11 cellular contexts compared by ENCODE assay signal in the genomic region with DNA sequence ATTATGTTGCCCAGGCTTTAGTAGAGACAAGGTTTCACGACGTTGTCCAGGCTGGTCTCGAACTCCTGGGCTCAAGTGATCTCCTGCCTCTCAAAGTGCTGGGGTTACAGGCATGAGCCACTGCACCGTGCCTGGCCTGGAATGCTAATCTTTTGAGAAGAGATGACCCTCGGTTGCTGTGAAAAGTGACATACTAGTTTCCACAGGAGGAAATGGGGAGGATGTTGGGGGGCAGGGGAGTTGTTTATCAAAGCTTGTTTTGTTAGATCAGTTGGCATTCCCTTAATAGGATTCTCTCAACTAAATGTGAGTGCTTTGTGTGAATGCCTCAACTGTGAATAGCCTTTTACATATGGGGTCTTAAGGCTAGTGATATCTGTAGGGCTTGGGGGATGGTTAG. TPM values are rescaled to one million over a fixed set of nuclear protein-coding genes. Genes with fewer than 3 reads are reported as not detected.
DNase-seq lines count a peak whose midpoint lies in the region; ATAC-seq lines count a peak whose summit lies in the region.
"Had no signal": no experiment of that assay in that cellular context is flagged by ENCODE, and none has a peak within 500 bp of the region (broad histone marks: within the 10 kb centered on the region; RNA-seq: fewer than 3 reads in every experiment).

No MANE protein-coding gene starts in this region.

- peaks cover 38% of the 10 kb centered on the region for H3K4me1 ChIP-seq in HUES64 (ENCODE audit: insufficient read depth, low read length)

- H3K27ac Mint-ChIP-seq in T-helper 2 cell treated with Interferon-gamma antibody and Interleukin-4, amounts not matched to agents 5 μg/mL and 100 μg/mL, for 36 hours, result peak overlapping the region; percentile 62
- H3K27ac Mint-ChIP-seq in activated naive CD8-positive, alpha-beta T cell treated with anti-CD3 and anti-CD28 coated beads, Interleukin-2, amount 10 ng/mL, durations not matched to agents 7 days and 5 days, result peak overlapping the region; percentile 50

- peak overlapping the region; percentile 76 for H3K27ac ChIP-seq in HUES64 (ENCODE audit: low read depth, low read length)

- no peak for ATAC-seq in activated naive CD8-positive, alpha-beta T cell treated with anti-CD3 and anti-CD28 coated beads, Interleukin-2, amount 10 ng/mL, durations not matched to agents 7 days and 5 days (ENCODE audit: low read depth)
- ATAC-seq in GM18511 (IDR thresholded peaks at IDR 0.05; ENCODE audit: unreplicated experiment) (no peak), HG02852 (IDR thresholded peaks at IDR 0.05; ENCODE audit: unreplicated experiment) (no peak), GM19467 (IDR thresholded peaks at IDR 0.05; ENCODE audit: unreplicated experiment) (no peak)

- DNase-seq in T-helper 2 cell treated with Interferon-gamma antibody and Interleukin-4, amounts not matched to agents 5 μg/mL and 100 μg/mL, for 36 hours (ENCODE audit: low spot score), result no peak
- DNase-seq in T-helper 2 cell (no peak), pons (ENCODE audit: low spot score) (peak; percentile 87)
- DNase-seq in activated naive CD8-positive, alpha-beta T cell treated with anti-CD3 and anti-CD28 coated beads, Interleukin-2, amount 10 ng/mL, durations not matched to agents 7 days and 5 days, result no peak
- DNase-seq: activated gamma-delta T cell; effector memory CD4-positive, alpha-beta T cell; NCI-H1436 had no signal

- H3K36me3 Mint-ChIP-seq in T-helper 2 cell treated with Interferon-gamma antibody and Interleukin-4, amounts not matched to agents 5 μg/mL and 100 μg/mL, for 36 hours (ENCODE audit: low read depth), result peaks cover 37% of the 10 kb centered on the region
- peaks cover 20% of the 10 kb centered on the region for H3K36me3 Mint-ChIP-seq in activated naive CD8-positive, alpha-beta T cell treated with anti-CD3 and anti-CD28 coated beads, Interleukin-2, amount 10 ng/mL, durations not matched to agents 7 days and 5 days

- H3K4me1 Mint-ChIP-seq in T-helper 2 cell treated with Interferon-gamma antibody and Interleukin-4, amounts not matched to agents 5 μg/mL and 100 μg/mL, for 36 hours (ENCODE audit: low read depth), result peaks cover 45% of the 10 kb centered on the region
- H3K4me1 Mint-ChIP-seq in activated naive CD8-positive, alpha-beta T cell treated with anti-CD3 and anti-CD28 coated beads, Interleukin-2, amount 10 ng/mL, durations not matched to agents 7 days and 5 days, result peaks cover 54% of the 10 kb centered on the region

- H3K4me3 Mint-ChIP-seq in T-helper 2 cell treated with Interferon-gamma antibody and Interleukin-4, amounts not matched to agents 5 μg/mL and 100 μg/mL, for 36 hours, result peak overlapping the region; percentile 45
- no peak overlapping the region for H3K4me3 Mint-ChIP-seq in activated naive CD8-positive, alpha-beta T cell treated with anti-CD3 and anti-CD28 coated beads, Interleukin-2, amount 10 ng/mL, durations not matched to agents 7 days and 5 days

- no peaks in the 10 kb centered on the region for H3K27me3 ChIP-seq in HUES64 (ENCODE audit: insufficient read depth, low read length)

- H3K4me3 ChIP-seq in HUES64 (ENCODE audit: low read length), result peak overlapping the region; percentile 86; the same call in 1 of the 2 replicates

- POLR2A ChIA-PET in activated naive CD8-positive, alpha-beta T cell treated with anti-CD3 and anti-CD28 coated beads, Interleukin-2, amount 10 ng/mL, durations not matched to agents 7 days and 5 days (lab: Charles Lee), result interaction anchor here (1.1 to 5.9 kb wide), 3 partner anchors 17 to 114 kb away, joined by 3 to 52 read pairs (median 12); partner anchors contain the start of genes MATR3 and MZB1

- no peaks in the 10 kb centered on the region for H3K9me3 ChIP-seq in HUES64 (ENCODE audit: insufficient read depth, low read depth, low read length)

- H3K36me3 ChIP-seq in HUES64 (ENCODE audit: insufficient read depth, low read length), result peaks cover 74% of the 10 kb centered on the region

- H3K9me3 Mint-ChIP-seq in T-helper 2 cell treated with Interferon-gamma antibody and Interleukin-4, amounts not matched to agents 5 μg/mL and 100 μg/mL, for 36 hours, result no peaks in the 10 kb centered on the region
- H3K9me3 Mint-ChIP-seq in activated naive CD8-positive, alpha-beta T cell treated with anti-CD3 and anti-CD28 coated beads, Interleukin-2, amount 10 ng/mL, durations not matched to agents 7 days and 5 days, result no peaks in the 10 kb centered on the region

- peak overlapping the region; percentile 100 for H3K9ac ChIP-seq in HUES64 (ENCODE audit: low read depth, low read length)

- H3K27me3 Mint-ChIP-seq in T-helper 2 cell treated with Interferon-gamma antibody and Interleukin-4, amounts not matched to agents 5 μg/mL and 100 μg/mL, for 36 hours (ENCODE audit: low read depth), result no peaks in the 10 kb centered on the region
- no peaks in the 10 kb centered on the region for H3K27me3 Mint-ChIP-seq in activated naive CD8-positive, alpha-beta T cell treated with anti-CD3 and anti-CD28 coated beads, Interleukin-2, amount 10 ng/mL, durations not matched to agents 7 days and 5 days

- WGBS in HUES64, result 50% methylated on average over 5 of the region's 5 CpGs

RNA-seq across cellular contexts. Expression of gene MATR3, which starts 16.4 kb away (rescaled TPM):
- 432 TPM for polyA plus RNA-seq in HUES64 (2013, experiment 1 of 2)
- 426 TPM for polyA plus RNA-seq in HUES64 (2013, experiment 2 of 2)
- total RNA-seq in activated naive CD8-positive, alpha-beta T cell treated with anti-CD3 and anti-CD28 coated beads, Interleukin-2, amount 10 ng/mL, durations not matched to agents 7 days and 5 days, result 100 to 1,000 TPM; 174 to 183 TPM
